In the genomic region with DNA sequence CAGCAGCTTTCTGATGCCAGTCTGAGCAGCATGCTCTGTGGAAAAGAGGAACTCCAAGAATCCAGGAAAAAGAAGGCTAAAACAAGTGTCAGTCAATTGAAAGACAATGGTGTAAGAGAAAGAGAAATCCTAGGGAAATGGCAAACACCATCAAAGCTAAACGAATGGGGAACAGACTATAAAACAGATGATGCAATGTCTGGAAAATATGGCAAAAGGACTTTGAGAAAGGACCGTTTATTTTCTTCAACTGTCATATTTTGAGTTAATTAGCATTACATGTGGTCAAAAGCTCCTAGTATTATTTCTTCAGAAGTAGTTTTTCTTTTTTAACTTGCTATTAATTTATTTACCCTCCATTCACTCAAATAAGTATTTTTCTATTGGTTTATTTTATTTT, we compare ENCODE assay signal across 18 cellular contexts.
"Had no signal": no experiment of that assay in that cellular context is flagged by ENCODE, and none has a peak within 500 bp of the region (broad histone marks: within the 10 kb centered on the region; RNA-seq: fewer than 3 reads in every experiment).

No MANE protein-coding gene starts in this region.

- DNase-seq: effector memory CD8-positive, alpha-beta T cell; erythroblast; foreskin keratinocyte; left colon; natural killer cell; nucleus accumbens; ovary; right cardiac atrium; stimulated activated CD4-positive, alpha-beta T cell treated with anti-CD3 and anti-CD28 coated beads, Interleukin-4, amount 100 ng/mL, for 1 hour; tibial artery; upper lobe of left lung; uterus had no signal

- H3K9me3 Mint-ChIP-seq: dendritic cell treated with granulocyte-macrophage colony-stimulating factor and Interleukin-4, amounts not matched to agents 40 ng/mL and 50 ng/mL, for 4 days; effector memory CD8-positive, alpha-beta T cell; neural crest cell; stimulated activated memory B cell treated with anti-CD40 and anti-IgM and Interleukin-4, amounts not matched to agents 10 μg/mL and 1 μg/mL and 100 μg/mL, for 72 hours; stimulated activated naive CD8-positive, alpha-beta T cell treated with anti-CD3 and anti-CD28 coated beads, Interleukin-15, Interleukin-2, amounts not matched to agents 100 ng/mL and 50 ng/mL, for 24 hours had no signal

- H3K4me3 Mint-ChIP-seq: dendritic cell treated with granulocyte-macrophage colony-stimulating factor and Interleukin-4, amounts not matched to agents 40 ng/mL and 50 ng/mL, for 4 days; effector memory CD8-positive, alpha-beta T cell; natural killer cell; neural crest cell; stimulated activated memory B cell treated with anti-CD40 and anti-IgM and Interleukin-4, amounts not matched to agents 10 μg/mL and 1 μg/mL and 100 μg/mL, for 72 hours; stimulated activated naive CD8-positive, alpha-beta T cell treated with anti-CD3 and anti-CD28 coated beads, Interleukin-15, Interleukin-2, amounts not matched to agents 100 ng/mL and 50 ng/mL, for 24 hours had no signal

- FAIRE-seq: colon had no signal

- H3K27ac ChIP-seq: foreskin keratinocyte, ovary, tibial artery, upper lobe of left lung, uterus had no signal

- H3K4me1 Mint-ChIP-seq: natural killer cell; stimulated activated memory B cell treated with anti-CD40 and anti-IgM and Interleukin-4, amounts not matched to agents 10 μg/mL and 1 μg/mL and 100 μg/mL, for 72 hours had no signal

- H3K27me3 ChIP-seq: foreskin keratinocyte, ovary, tibial artery, upper lobe of left lung, uterus had no signal

- H3K27me3 Mint-ChIP-seq: dendritic cell treated with granulocyte-macrophage colony-stimulating factor and Interleukin-4, amounts not matched to agents 40 ng/mL and 50 ng/mL, for 4 days; effector memory CD8-positive, alpha-beta T cell; stimulated activated memory B cell treated with anti-CD40 and anti-IgM and Interleukin-4, amounts not matched to agents 10 μg/mL and 1 μg/mL and 100 μg/mL, for 72 hours; stimulated activated naive CD8-positive, alpha-beta T cell treated with anti-CD3 and anti-CD28 coated beads, Interleukin-15, Interleukin-2, amounts not matched to agents 100 ng/mL and 50 ng/mL, for 24 hours had no signal

- H3K4me2 ChIP-seq: smooth muscle cell had no signal

- H3K36me3 Mint-ChIP-seq: natural killer cell; stimulated activated memory B cell treated with anti-CD40 and anti-IgM and Interleukin-4, amounts not matched to agents 10 μg/mL and 1 μg/mL and 100 μg/mL, for 72 hours had no signal

- H3K27ac Mint-ChIP-seq: dendritic cell treated with granulocyte-macrophage colony-stimulating factor and Interleukin-4, amounts not matched to agents 40 ng/mL and 50 ng/mL, for 4 days; effector memory CD8-positive, alpha-beta T cell; natural killer cell; stimulated activated memory B cell treated with anti-CD40 and anti-IgM and Interleukin-4, amounts not matched to agents 10 μg/mL and 1 μg/mL and 100 μg/mL, for 72 hours; stimulated activated naive CD8-positive, alpha-beta T cell treated with anti-CD3 and anti-CD28 coated beads, Interleukin-15, Interleukin-2, amounts not matched to agents 100 ng/mL and 50 ng/mL, for 24 hours had no signal

- H3K4me3 ChIP-seq: ovary, smooth muscle cell, tibial artery, upper lobe of left lung, uterus had no signal

- ATAC-seq: effector memory CD8-positive, alpha-beta T cell; foreskin keratinocyte; left colon; natural killer cell; right cardiac atrium; stimulated activated memory B cell treated with anti-CD40 and anti-IgM and Interleukin-4, amounts not matched to agents 10 μg/mL and 1 μg/mL and 100 μg/mL, for 72 hours had no signal

- H3K4me1 ChIP-seq: foreskin keratinocyte, tibial artery, upper lobe of left lung, uterus had no signal

- H3K36me3 ChIP-seq: ovary, tibial artery, upper lobe of left lung, uterus had no signal

- H3K9me3 ChIP-seq: ovary, tibial artery, upper lobe of left lung, uterus had no signal
